In genomic region chr19:41327499-41328156, GRCh38 we compare ENCODE assay signal across 8 cellular contexts. TPM values are rescaled to one million over a fixed set of nuclear protein-coding genes. Genes with fewer than 3 reads are reported as not detected.
DNase-seq lines count a peak whose midpoint lies in the region; ATAC-seq and TF ChIP-seq lines count a peak whose summit lies in the region.

No MANE protein-coding gene starts in this region.

- H3K4me3 Mint-ChIP-seq in activated T-helper 2 cell treated with anti-CD3 and anti-CD28 coated beads, Interferon-gamma antibody, Interleukin-2, Interleukin-4, amounts not matched to agents 10 μg/mL and 5 μg/mL and 100 μg/mL, durations not matched to agents 14 hours and 24 hours and 36 hours (ENCODE audit: low read depth): peak overlapping the region; percentile 73

- peak; percentile 73 for DNase-seq in OCI-M1 (lab: John Stamatoyannopoulos, UW)
- peak; percentile 68 for DNase-seq in activated T-helper 2 cell treated with anti-CD3 and anti-CD28 coated beads, Interferon-gamma antibody, Interleukin-2, Interleukin-4, amounts not matched to agents 10 μg/mL and 5 μg/mL and 100 μg/mL, durations not matched to agents 14 hours and 24 hours and 36 hours (ENCODE audit: low spot score)
- peak; percentile 89 for DNase-seq in Right ventricle myocardium inferior (ENCODE audit: missing footprints)
- peak; percentile 70 for DNase-seq in retinal pigment epithelial cell (ENCODE audit: low read depth)
- peak; percentile 85 to 86 for DNase-seq in aorta
- no peak for DNase-seq in NCI-H446 (lab: John Stamatoyannopoulos, UW)

- H3K27me3 Mint-ChIP-seq in activated T-helper 2 cell treated with anti-CD3 and anti-CD28 coated beads, Interferon-gamma antibody, Interleukin-2, Interleukin-4, amounts not matched to agents 10 μg/mL and 5 μg/mL and 100 μg/mL, durations not matched to agents 14 hours and 24 hours and 36 hours (ENCODE audit: low read depth): no peaks in the 10 kb centered on the region

- no peaks in the 10 kb centered on the region for H3K4me1 ChIP-seq in aorta (ENCODE audit: control insufficient read depth in 1 of 2, insufficient read depth in 2 of 2, low read length in 2 of 2)

- no peaks in the 10 kb centered on the region for H3K9me3 Mint-ChIP-seq in activated T-helper 2 cell treated with anti-CD3 and anti-CD28 coated beads, Interferon-gamma antibody, Interleukin-2, Interleukin-4, amounts not matched to agents 10 μg/mL and 5 μg/mL and 100 μg/mL, durations not matched to agents 14 hours and 24 hours and 36 hours

- H3K4me3 ChIP-seq in retinal pigment epithelial cell (ENCODE audit: low read length) (peak overlapping the region; percentile 5), aorta (ENCODE audit: low read length in 2 of 2) (no peak overlapping the region)

- H3K27ac Mint-ChIP-seq in activated T-helper 2 cell treated with anti-CD3 and anti-CD28 coated beads, Interferon-gamma antibody, Interleukin-2, Interleukin-4, amounts not matched to agents 10 μg/mL and 5 μg/mL and 100 μg/mL, durations not matched to agents 14 hours and 24 hours and 36 hours: peak overlapping the region; percentile 94

- intact Hi-C loops in activated T-helper 2 cell treated with anti-CD3 and anti-CD28 coated beads, Interferon-gamma antibody, Interleukin-2, Interleukin-4, amounts not matched to agents 10 μg/mL and 5 μg/mL and 100 μg/mL, durations not matched to agents 14 hours and 24 hours and 36 hours (cut with micrococcal nuclease): loop anchor here (1.0 to 2.0 kb wide), 2 partner anchors 17 to 24 kb away; partner anchors contain the start of gene CCDC97
- intact Hi-C loops in Right ventricle myocardium inferior (cut with DNase I): no loop called here
- intact Hi-C loops in aorta (cut with DNase I): no loop called here

- H3K27ac ChIP-seq in aorta (ENCODE audit: low read depth in 1 of 2, low read length in 2 of 2): peak overlapping the region in 1 of 2 donors; percentile 2

- no peaks in the 10 kb centered on the region for H3K9me3 ChIP-seq in aorta (ENCODE audit: control insufficient read depth, low read length)

- 38 to 59% methylated on average over 34 to 35 of the region's 35 CpGs for WGBS in aorta, 2 donors

- ATAC-seq in GM18517 (IDR thresholded peaks at IDR 0.05; ENCODE audit: unreplicated experiment): peak; percentile 74
- ATAC-seq in HG02678 (IDR thresholded peaks at IDR 0.05; ENCODE audit: unreplicated experiment): peak; percentile 63
- ATAC-seq in Right ventricle myocardium inferior: peak; percentile 48
- ATAC-seq in aorta (ENCODE audit: low FRiP score): peak; percentile 44

- no peak for TF ChIP-seq CTCF in retinal pigment epithelial cell (conservative IDR thresholded peaks at IDR 0.05; ENCODE audit: low read depth, low read length)

- H3K36me3 Mint-ChIP-seq in activated T-helper 2 cell treated with anti-CD3 and anti-CD28 coated beads, Interferon-gamma antibody, Interleukin-2, Interleukin-4, amounts not matched to agents 10 μg/mL and 5 μg/mL and 100 μg/mL, durations not matched to agents 14 hours and 24 hours and 36 hours (ENCODE audit: low read depth): peaks cover 70% of the 10 kb centered on the region

- H3K4me1 Mint-ChIP-seq in activated T-helper 2 cell treated with anti-CD3 and anti-CD28 coated beads, Interferon-gamma antibody, Interleukin-2, Interleukin-4, amounts not matched to agents 10 μg/mL and 5 μg/mL and 100 μg/mL, durations not matched to agents 14 hours and 24 hours and 36 hours (ENCODE audit: low read depth): peaks cover 50% of the 10 kb centered on the region

- no peaks in the 10 kb centered on the region for H3K27me3 ChIP-seq in aorta (ENCODE audit: control insufficient read depth in 1 of 2, insufficient read depth in 2 of 2, low read length in 1 of 2)

- peaks cover 0 to 2% of the 10 kb centered on the region in 2 donors for H3K36me3 ChIP-seq in aorta (ENCODE audit: control insufficient read depth in 1 of 2, insufficient read depth in 2 of 2, low read length in 1 of 2)

RNA-seq across cellular contexts. Expression of gene CCDC97, which starts 17.7 kb away (rescaled TPM):
- 33.5 and 34.4 TPM in 2 replicates for total RNA-seq in activated T-helper 2 cell treated with anti-CD3 and anti-CD28 coated beads, Interferon-gamma antibody, Interleukin-2, Interleukin-4, amounts not matched to agents 10 μg/mL and 5 μg/mL and 100 μg/mL, durations not matched to agents 14 hours and 24 hours and 36 hours
- 14.6 TPM for total RNA-seq in Right ventricle myocardium inferior
- 10 to 100 TPM; 18.7 to 24.3 TPM for total RNA-seq in aorta
- polyA plus RNA-seq in aorta: 10 to 100 TPM in 1 of 2 donors, 1 to 10 TPM in 1; 7.0 to 10.8 TPM

RNA-seq across cellular contexts. Expression of gene TGFB1, which starts 26.1 kb away (rescaled TPM):
- total RNA-seq in activated T-helper 2 cell treated with anti-CD3 and anti-CD28 coated beads, Interferon-gamma antibody, Interleukin-2, Interleukin-4, amounts not matched to agents 10 μg/mL and 5 μg/mL and 100 μg/mL, durations not matched to agents 14 hours and 24 hours and 36 hours: 125 and 126 TPM in 2 replicates
- total RNA-seq in Right ventricle myocardium inferior (15.0 TPM), aorta (10 to 100 TPM; 81.6 to 97.5 TPM)
- 10 to 100 TPM; 25.4 to 56.6 TPM for polyA plus RNA-seq in aorta

RNA-seq across cellular contexts. Expression of gene B9D2, which starts 36.3 kb away (rescaled TPM):
- 6.2 TPM in 2 replicates for total RNA-seq in activated T-helper 2 cell treated with anti-CD3 and anti-CD28 coated beads, Interferon-gamma antibody, Interleukin-2, Interleukin-4, amounts not matched to agents 10 μg/mL and 5 μg/mL and 100 μg/mL, durations not matched to agents 14 hours and 24 hours and 36 hours
- 3.2 TPM for total RNA-seq in Right ventricle myocardium inferior
- 1 to 10 TPM; 4.1 to 5.6 TPM for total RNA-seq in aorta
- polyA plus RNA-seq in aorta: 10 to 100 TPM in 1 of 2 donors, 1 to 10 TPM in 1; 1.6 to 13.5 TPM

RNA-seq across cellular contexts. Expression of gene TMEM91, which starts 48.7 kb away (rescaled TPM):
- 4.2 and 4.8 TPM in 2 replicates for total RNA-seq in activated T-helper 2 cell treated with anti-CD3 and anti-CD28 coated beads, Interferon-gamma antibody, Interleukin-2, Interleukin-4, amounts not matched to agents 10 μg/mL and 5 μg/mL and 100 μg/mL, durations not matched to agents 14 hours and 24 hours and 36 hours
- total RNA-seq in Right ventricle myocardium inferior: 3.8 TPM
- 10 to 100 TPM in 1 of 2 donors, 1 to 10 TPM in 1; 9.5 to 28.2 TPM for total RNA-seq in aorta
- polyA plus RNA-seq in aorta: 10 to 100 TPM in 1 of 2 donors, 1 to 10 TPM in 1; 8.9 to 55.8 TPM

Comparison
In these comparisons a context has a peak if more than half of its experiments do, and no peak if none do; other contexts are left out.
1. DNase-seq: peak in OCI-M1 (single experiment), activated T-helper 2 cell treated with anti-CD3 and anti-CD28 coated beads, Interferon-gamma antibody, Interleukin-2, Interleukin-4, amounts not matched to agents 10 μg/mL and 5 μg/mL and 100 μg/mL, durations not matched to agents 14 hours and 24 hours and 36 hours (single experiment), Right ventricle myocardium inferior (single experiment), retinal pigment epithelial cell (single experiment) and aorta (2 of 2); none in NCI-H446 (0 of 2).
2. Peak in every context shown above with its lines, with median percentiles within 50 percentile points of each other: ATAC-seq.